19 cellular contexts compared by ENCODE assay signal in the genomic region with DNA sequence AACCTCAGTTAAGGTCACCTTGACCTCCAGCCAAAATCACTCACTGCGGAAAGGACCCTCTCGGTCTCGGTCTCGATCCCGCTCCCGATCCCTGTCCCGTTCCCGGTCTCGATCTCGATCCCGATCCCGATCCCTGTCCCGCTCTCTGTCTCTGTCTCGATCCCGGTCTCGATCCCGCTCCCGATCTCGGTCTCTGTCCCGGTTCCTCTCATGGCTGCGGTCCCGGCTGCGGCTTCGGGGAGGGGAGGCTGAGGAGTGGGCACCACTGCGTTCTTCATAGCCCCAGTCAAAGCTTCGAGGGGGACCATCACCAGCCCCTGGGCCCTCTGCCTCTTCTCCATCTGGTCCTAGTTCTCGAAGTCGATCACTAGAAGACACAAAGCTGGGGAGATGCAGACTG. TPM values are rescaled to one million over a fixed set of nuclear protein-coding genes. Genes with fewer than 3 reads are reported as not detected.
"Had no signal": no experiment of that assay in that cellular context is flagged by ENCODE, and none has a peak within 500 bp of the region (broad histone marks: within the 10 kb centered on the region; RNA-seq: fewer than 3 reads in every experiment).

No MANE protein-coding gene starts in this region.

- H3K27ac Mint-ChIP-seq: nephron progenitor cell; stimulated activated naive CD8-positive, alpha-beta T cell treated with anti-CD3 and anti-CD28 coated beads, Interleukin-15, Interleukin-2, amounts not matched to agents 100 ng/mL and 50 ng/mL, for 24 hours had no signal

- H3K9me3 ChIP-seq: esophagus squamous epithelium, gastroesophageal sphincter, neutrophil, tibial artery, upper lobe of right lung, vagina had no signal

- DNase-seq: esophagus squamous epithelium; foreskin fibroblast; glutamatergic neuron; left colon; left ventricle myocardium superior; mesendoderm; naive B cell; nephron progenitor cell; stimulated activated CD4-positive, alpha-beta T cell treated with anti-CD3 and anti-CD28 coated beads, Interleukin-2, amount 100 ng/mL, for 48 hours; tibial artery; upper lobe of right lung had no signal

- H3K27me3 ChIP-seq: esophagus squamous epithelium, gastroesophageal sphincter, neutrophil, tibial artery, upper lobe of right lung, vagina had no signal

- H3K9me3 Mint-ChIP-seq: naive B cell; nephron progenitor cell; stimulated activated naive CD8-positive, alpha-beta T cell treated with anti-CD3 and anti-CD28 coated beads, Interleukin-15, Interleukin-2, amounts not matched to agents 100 ng/mL and 50 ng/mL, for 24 hours had no signal

- H3K27ac ChIP-seq: esophagus squamous epithelium, gastroesophageal sphincter, neutrophil, tibial artery, upper lobe of right lung, vagina had no signal

- H3K27me3 Mint-ChIP-seq: naive B cell; stimulated activated naive CD8-positive, alpha-beta T cell treated with anti-CD3 and anti-CD28 coated beads, Interleukin-15, Interleukin-2, amounts not matched to agents 100 ng/mL and 50 ng/mL, for 24 hours had no signal

- ATAC-seq: gastroesophageal sphincter, left colon, left ventricle myocardium superior, upper lobe of right lung had no signal

- H3K4me2 ChIP-seq: smooth muscle cell had no signal

- H3K4me3 Mint-ChIP-seq: nephron progenitor cell; stimulated activated naive CD8-positive, alpha-beta T cell treated with anti-CD3 and anti-CD28 coated beads, Interleukin-15, Interleukin-2, amounts not matched to agents 100 ng/mL and 50 ng/mL, for 24 hours had no signal

- H3K4me3 ChIP-seq: esophagus squamous epithelium, gastroesophageal sphincter, lung, smooth muscle cell, tibial artery, upper lobe of right lung, vagina had no signal

RNA-seq across cellular contexts. Expression of gene CFB, which starts 8.6 kb away (rescaled TPM):
- total RNA-seq: smooth muscle cell had no signal

RNA-seq across cellular contexts. Expression of gene C2, which starts 27.0 kb away (rescaled TPM):
- total RNA-seq: epithelial cell of proximal tubule, pulmonary artery endothelial cell, smooth muscle cell had no signal
